ENCODE assay signal across 1 cellular context in genomic region chr16:5422047-5422446, GRCh38.
TF ChIP-seq lines count a peak whose summit lies in the region.

No MANE protein-coding gene starts in this region.

TF ChIP-seq in H1, 55 proteins besides CTCF, POLR2A, EP300 and RAD21 (continued from another document):
- TF ChIP-seq ATF2 (IDR thresholded peaks at IDR 0.05; ENCODE audit: low read length) (no peak), SIN3A (conservative IDR thresholded peaks at IDR 0.05 in 1 of 2, IDR thresholded peaks at IDR 0.05 in 1 of 2; ENCODE audit: low read depth in 1 of 2, low read length in 2 of 2) (no peak), TBP (IDR thresholded peaks at IDR 0.05; ENCODE audit: low read depth, low read length) (no peak), CREB1 (IDR thresholded peaks at IDR 0.05) (no peak), RXRA (IDR thresholded peaks at IDR 0.05; ENCODE audit: insufficient read depth, low read depth, low read length) (no peak), POLR2AphosphoS5 (IDR thresholded peaks at IDR 0.05; ENCODE audit: low read depth, low read length) (no peak), CEBPB (IDR thresholded peaks at IDR 0.05; ENCODE audit: low read depth, low read length) (no peak), JUN (IDR thresholded peaks at IDR 0.05; ENCODE audit: low read depth, low read length) (no peak), TCF12 (IDR thresholded peaks at IDR 0.05; ENCODE audit: low read depth, low read length) (no peak), CHD1 (IDR thresholded peaks at IDR 0.05; ENCODE audit: low read depth, low read length) (no peak), NANOG (IDR thresholded peaks at IDR 0.05; ENCODE audit: insufficient read depth, low read depth, low read length, poor library complexity, severe bottlenecking) (no peak), GABPA (IDR thresholded peaks at IDR 0.05; ENCODE audit: borderline replicate concordance, insufficient read depth, low read length) (no peak)
